In the genomic region with DNA sequence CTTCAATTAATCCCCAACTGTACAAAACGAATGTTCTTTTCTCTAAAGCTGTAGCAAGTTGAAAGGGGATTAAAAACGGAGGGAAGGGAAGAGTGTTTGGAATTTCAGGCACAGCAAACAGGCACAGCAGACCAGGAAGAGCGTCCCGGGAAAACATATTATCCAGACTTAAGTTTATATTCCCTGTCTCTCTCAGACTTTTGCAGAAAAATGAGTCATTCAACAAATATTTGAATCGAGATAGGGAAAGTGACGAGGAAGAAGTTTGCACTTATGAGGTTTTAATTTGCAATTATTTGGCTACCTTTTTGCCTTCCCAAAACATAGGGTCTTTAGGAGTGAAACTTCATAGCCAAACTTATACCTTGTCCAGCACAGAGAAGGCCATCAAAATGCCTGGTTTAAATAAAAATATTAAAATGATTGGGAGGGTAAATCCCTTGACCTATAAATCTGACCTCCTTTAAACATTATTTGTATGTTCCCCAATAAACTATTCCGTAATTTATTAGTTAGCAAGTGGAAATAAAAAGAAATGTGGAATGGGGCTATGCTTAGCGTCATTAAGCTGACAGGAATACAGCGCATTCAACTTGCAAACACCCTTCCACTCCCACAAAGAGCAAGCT, we compare ENCODE assay signal across 8 cellular contexts. TPM values are rescaled to one million over a fixed set of nuclear protein-coding genes. Genes with fewer than 3 reads are reported as not detected.
DNase-seq lines count a peak whose midpoint lies in the region; ATAC-seq and TF ChIP-seq lines count a peak whose summit lies in the region.

No MANE protein-coding gene starts in this region.

- peak; percentile 60 for ATAC-seq in GM18519 (IDR thresholded peaks at IDR 0.05; ENCODE audit: low FRiP score, unreplicated experiment)
- ATAC-seq in HG02884 (IDR thresholded peaks at IDR 0.05; ENCODE audit: unreplicated experiment): peak; percentile 74
- peak in 3 of 4 donors; percentile 94 to 95 (median 95) for ATAC-seq in psoas muscle

- H3K27me3 ChIP-seq in SU-DHL-6 (ENCODE audit: low read length) (no peaks in the 10 kb centered on the region), psoas muscle (ENCODE audit: insufficient read depth in 3 of 3, low read length in 2 of 3) (no peaks in the 10 kb centered on the region)

- H3K9me3 ChIP-seq in SU-DHL-6 (ENCODE audit: insufficient read depth, low read length): no peaks in the 10 kb centered on the region
- H3K9me3 ChIP-seq in psoas muscle: no peaks in the 10 kb centered on the region

- H3K9me2 ChIP-seq in SU-DHL-6 (replicated peaks; ENCODE audit: insufficient read depth, low read length): no peaks in the 10 kb centered on the region

- H3K4me2 ChIP-seq in SU-DHL-6 (ENCODE audit: low read depth, low read length, poor library complexity, severe bottlenecking): peak overlapping the region; percentile 84

- H3K79me2 ChIP-seq in SU-DHL-6 (ENCODE audit: insufficient read depth, low read length): no peaks in the 10 kb centered on the region

- H3K27ac ChIP-seq in SU-DHL-6 (ENCODE audit: low read depth, low read length): peak overlapping the region; percentile 92
- peak overlapping the region; percentile 90 for H3K27ac ChIP-seq in psoas muscle

- peaks cover 5% of the 10 kb centered on the region for H3K4me1 ChIP-seq in psoas muscle

- peaks cover 27% of the 10 kb centered on the region for H3F3A ChIP-seq in SU-DHL-6 (ENCODE audit: insufficient read depth)

- TF ChIP-seq CTCF in SU-DHL-6 (IDR thresholded peaks at IDR 0.05; ENCODE audit: insufficient read depth, low read length, poor library complexity, severe bottlenecking) (no peak), fibroblast of mammary gland (conservative IDR thresholded peaks at IDR 0.05; ENCODE audit: control insufficient read depth, insufficient read depth, low read depth, low read length) (no peak), psoas muscle (IDR thresholded peaks at IDR 0.05) (no peak)

- 18 to 20% (median 18%) methylated on average over 9 of the region's 9 CpGs for WGBS in psoas muscle, 3 donors

- H3K36me3 ChIP-seq in SU-DHL-6 (ENCODE audit: low read length): no peaks in the 10 kb centered on the region
- H3K36me3 ChIP-seq in psoas muscle (ENCODE audit: insufficient read depth in 1 of 2, low read depth in 1 of 2): no peaks in the 10 kb centered on the region

- H4K20me1 ChIP-seq in SU-DHL-6 (ENCODE audit: low read depth, low read length): no peaks in the 10 kb centered on the region

- peak overlapping the region; percentile 24 for H3K4me3 ChIP-seq in SU-DHL-6 (ENCODE audit: insufficient read depth, low read length, poor library complexity, severe bottlenecking)
- H3K4me3 ChIP-seq in fibroblast of mammary gland (ENCODE audit: control insufficient read depth, low read depth, low read length): peak overlapping the region; percentile 60
- peak overlapping the region; percentile 73 for H3K4me3 ChIP-seq in psoas muscle

- intact Hi-C loops in psoas muscle (cut with DNase I): no loop called here

- peak overlapping the region; percentile 54 for H2AFZ ChIP-seq in SU-DHL-6 (ENCODE audit: low read depth, low read length, severe bottlenecking)

- peak; percentile 64 for DNase-seq in fibroblast of mammary gland (ENCODE audit: low read depth)
- DNase-seq in psoas muscle: no peak
- DNase-seq in NCI-H2107 (lab: John Stamatoyannopoulos, UW): no peak
- no peak for DNase-seq in AG08396 (ENCODE audit: low spot score)
- DNase-seq in activated CD8-positive, alpha-beta memory T cell treated with anti-CD3 and anti-CD28 coated beads, Interleukin-2, amount 50 U/mL, for 4 hours: no peak

- peak overlapping the region; percentile 57; the same call in 1 of the 2 replicates for H3K9ac ChIP-seq in SU-DHL-6 (ENCODE audit: low read length)

RNA-seq across cellular contexts. Expression of a gene that starts 16.0 kb away (rescaled TPM):
- total RNA-seq in psoas muscle: 1 to 10 TPM in 3 of 4 donors, under 1 TPM in 1; 0.99 to 2.7 (median 1.6) TPM
- polyA plus RNA-seq in psoas muscle: 1 to 10 TPM in 1 of 3 donors, under 1 TPM in 2; 0.32 to 1.2 (median 0.40) TPM
